19 cellular contexts compared by ENCODE assay signal in genomic region chr20:58223358-58223941, GRCh38. TPM values are rescaled to one million over a fixed set of nuclear protein-coding genes. Genes with fewer than 3 reads are reported as not detected.
"Had no signal": no experiment of that assay in that cellular context is flagged by ENCODE, and none has a peak within 500 bp of the region (broad histone marks: within the 10 kb centered on the region; RNA-seq: fewer than 3 reads in every experiment).

No MANE protein-coding gene starts in this region.

- H3K27ac Mint-ChIP-seq: activated B cell treated with CpG ODN at 0.5 μM for 24 hours; activated naive CD4-positive, alpha-beta T cell treated with anti-CD3 and anti-CD28 coated beads, Interleukin-2, amount 10 ng/mL, durations not matched to agents 7 days and 5 days; progenitor cell of endocrine pancreas; stimulated activated memory B cell treated with anti-CD40 and anti-IgM and Interleukin-4, amounts not matched to agents 10 μg/mL and 1 μg/mL and 100 μg/mL, for 72 hours had no signal

- H3K4me1 Mint-ChIP-seq: stimulated activated memory B cell treated with anti-CD40 and anti-IgM and Interleukin-4, amounts not matched to agents 10 μg/mL and 1 μg/mL and 100 μg/mL, for 72 hours had no signal

- ATAC-seq: left lobe of liver; stimulated activated memory B cell treated with anti-CD40 and anti-IgM and Interleukin-4, amounts not matched to agents 10 μg/mL and 1 μg/mL and 100 μg/mL, for 72 hours; upper lobe of right lung had no signal

- H3K4me3 Mint-ChIP-seq: activated B cell treated with CpG ODN at 0.5 μM for 24 hours; activated naive CD4-positive, alpha-beta T cell treated with anti-CD3 and anti-CD28 coated beads, Interleukin-2, amount 10 ng/mL, durations not matched to agents 7 days and 5 days; stimulated activated memory B cell treated with anti-CD40 and anti-IgM and Interleukin-4, amounts not matched to agents 10 μg/mL and 1 μg/mL and 100 μg/mL, for 72 hours had no signal

- H3K36me3 Mint-ChIP-seq: activated naive CD4-positive, alpha-beta T cell treated with anti-CD3 and anti-CD28 coated beads, Interleukin-2, amount 10 ng/mL, durations not matched to agents 7 days and 5 days had no signal

- DNase-seq: activated B cell treated with CpG ODN at 0.5 μM for 24 hours; activated CD8-positive, alpha-beta memory T cell treated with anti-CD3 and anti-CD28 coated beads, Interleukin-2, amount 50 U/mL, for 4 hours; adrenal gland; cerebellar nuclear complex; cortex of kidney; effector CD4-positive, alpha-beta T cell; kidney; midbrain; occipital lobe; stimulated activated CD4-positive, alpha-beta T cell treated with anti-CD3 and anti-CD28 coated beads, Interleukin-12 subunit alpha, Interleukin-12 subunit beta, amount 100 ng/mL, for 4 hours; upper lobe of right lung had no signal

RNA-seq across cellular contexts. Expression of gene ANKRD60, which starts 5.0 kb away (rescaled TPM):
- total RNA-seq: activated B cell treated with CpG ODN at 0.5 μM for 24 hours, adrenal gland, astrocyte, breast epithelium, frontal cortex, kidney, left lobe of liver, lung microvascular endothelial cell, occipital lobe, progenitor cell of endocrine pancreas, upper lobe of right lung had no signal
